Comparison of ENCODE assay signal across 8 cellular contexts in genomic region chr5:145834917-145835838, GRCh38. TPM values are rescaled to one million over a fixed set of nuclear protein-coding genes. Genes with fewer than 3 reads are reported as not detected.
A peak's percentile ranks its signal among the peaks of the same experiment; 100 is the strongest.
DNase-seq lines count a peak whose midpoint lies in the region; ATAC-seq and TF ChIP-seq lines count a peak whose summit lies in the region.

TSS of gene PRELID2 (minus strand) at chr5:145835342. CDS start at chr5:145835251, 91 bp downstream.

- DNase-seq in DMS153 treated with DMSO at 0.1 percent for 48 hours (lab: John Stamatoyannopoulos, UW; ENCODE audit: unreplicated experiment) = peak; percentile 69
- peak; percentile 26 to 94 (median 88) for DNase-seq in HUDEP-2 (lab: John Stamatoyannopoulos, UW; ENCODE audit: unreplicated experiment in 76 of 76)
- peak; percentile 92 for DNase-seq in RPMI8226
- peak; percentile 94 for DNase-seq in Right ventricle myocardium inferior (ENCODE audit: missing footprints)
- DNase-seq in occipital lobe (lab: John Stamatoyannopoulos, UW) = peak; percentile 65
- DNase-seq in thyroid gland = peak; percentile 95

- peaks cover 17% of the 10 kb centered on the region for H3K27me3 Mint-ChIP-seq in activated naive CD8-positive, alpha-beta T cell

- H3K9me3 Mint-ChIP-seq in activated naive CD8-positive, alpha-beta T cell (ENCODE audit: low read depth) = no peaks in the 10 kb centered on the region

- intact Hi-C loops in Right ventricle myocardium inferior (cut with DNase I) = loop anchor here (5.0 kb wide), 1 partner anchor 212 kb away; no protein-coding TSS in a partner anchor
- intact Hi-C loops in thyroid gland (cut with DNase I) = no loop called here

- TF ChIP-seq CTCF in thyroid gland (IDR thresholded peaks at IDR 0.05) = peak in 1 of 6 experiments; percentile 23

- H3K4me1 ChIP-seq in thyroid gland = peaks cover 8 to 16% of the 10 kb centered on the region in 2 donors

- 2 to 8% methylated on average over 10 to 43 of the region's 71 CpGs for WGBS in thyroid gland, 2 donors

- ATAC-seq in GM21529 (IDR thresholded peaks at IDR 0.05; ENCODE audit: unreplicated experiment) = peak; percentile 89
- ATAC-seq in Right ventricle myocardium inferior = peak; percentile 92

- H3K27ac Mint-ChIP-seq in activated naive CD8-positive, alpha-beta T cell = no peak within 1 kb of the TSS

- H3K4me3 ChIP-seq in thyroid gland (replicated peaks in 1 of 3) = peak within 1 kb of the TSS; percentile 10 to 74 (median 61)

- no peaks in the 10 kb centered on the region for H3K9me3 ChIP-seq in thyroid gland

- peak within 1 kb of the TSS; percentile 63 for H3K4me3 Mint-ChIP-seq in activated naive CD8-positive, alpha-beta T cell

- H3K36me3 ChIP-seq in thyroid gland = no peaks in the 10 kb centered on the region

- H3K36me3 Mint-ChIP-seq in activated naive CD8-positive, alpha-beta T cell = no peaks in the 10 kb centered on the region

- H3K27me3 ChIP-seq in thyroid gland = no peaks in the 10 kb centered on the region

- peak within 1 kb of the TSS; percentile 16 to 76 (median 57) for H3K27ac ChIP-seq in thyroid gland

- TF ChIP-seq POLR2A in thyroid gland (IDR thresholded peaks at IDR 0.05) = peak in 1 of 2 donors; percentile 80

- H3K4me1 Mint-ChIP-seq in activated naive CD8-positive, alpha-beta T cell (ENCODE audit: low read depth) = peaks cover 8% of the 10 kb centered on the region

RNA-seq across cellular contexts. Expression of gene PRELID2, which starts in this region (rescaled TPM):
- total RNA-seq in Right ventricle myocardium inferior = 33.2 TPM
- 13.3 TPM for total RNA-seq in occipital lobe
- 10 to 100 TPM; 11.5 to 27.9 (median 21.4) TPM for total RNA-seq in thyroid gland

Comparison
In these comparisons a context has a peak if more than half of its experiments do, and no peak if none do; other contexts are left out.
1. Peak in every context shown above with its lines: DNase-seq, ATAC-seq, H3K4me3 ChIP-seq and H3K27ac ChIP-seq.